In genomic region chr4:69493515-69493914, GRCh38 we compare ENCODE assay signal across 33 cellular contexts. TPM values are rescaled to one million over a fixed set of nuclear protein-coding genes. Genes with fewer than 3 reads are reported as not detected.
"Had no signal": no experiment of that assay in that cellular context is flagged by ENCODE, and none has a peak within 500 bp of the region (broad histone marks: within the 10 kb centered on the region; RNA-seq: fewer than 3 reads in every experiment).

No MANE protein-coding gene starts in this region.

- H3K4me1 ChIP-seq: esophagus muscularis mucosa, foreskin keratinocyte, gastrocnemius medialis, heart right ventricle had no signal

- H3K9me3 Mint-ChIP-seq: activated CD4-positive, alpha-beta memory T cell treated with anti-CD3 and anti-CD28 coated beads for 36 hours; activated CD4-positive, alpha-beta T cell treated with anti-CD3 and anti-CD28 coated beads, Interleukin-2, amount 10 ng/mL, durations not matched to agents 24 days and 14 days; activated naive CD4-positive, alpha-beta T cell treated with anti-CD3 and anti-CD28 coated beads for 36 hours; activated naive CD4-positive, alpha-beta T cell treated with anti-CD3 and anti-CD28 coated beads, Interleukin-2, amount 50 U/mL, for 24 hours; activated naive CD8-positive, alpha-beta T cell treated with anti-CD3 and anti-CD28 coated beads for 36 hours; activated T-helper 1 cell treated with anti-CD3 and anti-CD28 coated beads, Interleukin-12 subunit alpha, Interleukin-12 subunit beta, Interleukin-2, Interleukin-4 antibody, amounts not matched to agents 30 ng/mL and 10 ng/mL and 1 ng/mL, durations not matched to agents 14 hours and 24 hours and 36 hours; activated T-helper 2 cell treated with anti-CD3 and anti-CD28 coated beads, Interferon-gamma antibody, Interleukin-2, Interleukin-4, amounts not matched to agents 10 μg/mL and 5 μg/mL and 100 μg/mL, durations not matched to agents 14 hours and 24 hours and 36 hours had no signal

- H3K4me1 Mint-ChIP-seq: activated CD4-positive, alpha-beta T cell treated with anti-CD3 and anti-CD28 coated beads for 36 hours; activated CD4-positive, alpha-beta T cell treated with anti-CD3 and anti-CD28 coated beads, Interleukin-2, amount 10 ng/mL, durations not matched to agents 24 days and 14 days; activated CD8-positive, alpha-beta memory T cell treated with anti-CD3 and anti-CD28 coated beads, Interleukin-2, amount 10 ng/mL, durations not matched to agents 7 days and 5 days; activated naive CD4-positive, alpha-beta T cell treated with anti-CD3 and anti-CD28 coated beads, Interleukin-2, amount 50 U/mL, for 24 hours; activated naive CD8-positive, alpha-beta T cell treated with anti-CD3 and anti-CD28 coated beads for 36 hours had no signal

- H3K27ac ChIP-seq: brain microvascular endothelial cell, esophagus muscularis mucosa, foreskin keratinocyte, gastrocnemius medialis, heart right ventricle had no signal

- DNase-seq: activated CD4-positive, alpha-beta memory T cell treated with anti-CD3 and anti-CD28 coated beads for 36 hours; activated CD4-positive, alpha-beta T cell treated with anti-CD3 and anti-CD28 coated beads for 36 hours; activated CD4-positive, alpha-beta T cell treated with anti-CD3 and anti-CD28 coated beads, Interleukin-2, amount 10 ng/mL, durations not matched to agents 24 days and 14 days; activated CD4-positive, CD25-positive, alpha-beta regulatory T cell; activated CD4-positive, CD25-positive, alpha-beta regulatory T cell treated with anti-CD3 and anti-CD28 coated beads, Interleukin-2, amount 50 U/mL, for 72 hours; activated CD8-positive, alpha-beta memory T cell treated with anti-CD3 and anti-CD28 coated beads, Interleukin-2, amount 10 ng/mL, durations not matched to agents 7 days and 5 days; activated CD8-positive, alpha-beta memory T cell treated with anti-CD3 and anti-CD28 coated beads, Interleukin-2, amount 50 U/mL, for 4 hours; activated CD8-positive, alpha-beta T cell treated with anti-CD3 and anti-CD28 coated beads, Interleukin-2, amount 10 ng/mL, durations not matched to agents 7 days and 5 days; activated effector memory CD4-positive, alpha-beta T cell treated with anti-CD3 and anti-CD28 coated beads, Interleukin-2, amount 50 U/mL, for 16 hours; activated naive CD4-positive, alpha-beta T cell treated with anti-CD3 and anti-CD28 coated beads for 36 hours; activated naive CD8-positive, alpha-beta T cell treated with anti-CD3 and anti-CD28 coated beads for 36 hours; activated T-cell treated with anti-CD3 and anti-CD28 coated beads, Interleukin-2, amount 50 U/mL, for 1 hour; activated T-cell treated with anti-CD3 and anti-CD28 coated beads, Interleukin-2, amount 50 U/mL, for 48 hours; brain microvascular endothelial cell; cortex of kidney; dermis blood vessel endothelial cell; effector CD4-positive, alpha-beta T cell; effector memory CD8-positive, alpha-beta T cell; erythroblast; foreskin keratinocyte; gastrocnemius medialis; glutamatergic neuron; heart right ventricle; T-helper 2 cell had no signal

- H3K4me3 ChIP-seq: esophagus muscularis mucosa, gastrocnemius medialis, heart right ventricle had no signal

- H3K4me3 Mint-ChIP-seq: activated CD4-positive, alpha-beta memory T cell treated with anti-CD3 and anti-CD28 coated beads for 36 hours; activated CD4-positive, alpha-beta T cell treated with anti-CD3 and anti-CD28 coated beads for 36 hours; activated CD4-positive, alpha-beta T cell treated with anti-CD3 and anti-CD28 coated beads, Interleukin-2, amount 10 ng/mL, durations not matched to agents 24 days and 14 days; activated CD8-positive, alpha-beta memory T cell treated with anti-CD3 and anti-CD28 coated beads, Interleukin-2, amount 10 ng/mL, durations not matched to agents 7 days and 5 days; activated CD8-positive, alpha-beta T cell treated with anti-CD3 and anti-CD28 coated beads, Interleukin-2, amount 10 ng/mL, durations not matched to agents 7 days and 5 days; activated naive CD4-positive, alpha-beta T cell treated with anti-CD3 and anti-CD28 coated beads for 36 hours; activated naive CD4-positive, alpha-beta T cell treated with anti-CD3 and anti-CD28 coated beads, Interleukin-2, amount 50 U/mL, for 24 hours; activated naive CD8-positive, alpha-beta T cell treated with anti-CD3 and anti-CD28 coated beads for 36 hours; activated T-helper 1 cell treated with anti-CD3 and anti-CD28 coated beads, Interleukin-12 subunit alpha, Interleukin-12 subunit beta, Interleukin-2, Interleukin-4 antibody, amounts not matched to agents 30 ng/mL and 10 ng/mL and 1 ng/mL, durations not matched to agents 14 hours and 24 hours and 36 hours; effector memory CD8-positive, alpha-beta T cell had no signal

- ATAC-seq: activated CD4-positive, alpha-beta T cell treated with anti-CD3 and anti-CD28 coated beads for 36 hours; activated CD8-positive, alpha-beta memory T cell treated with anti-CD3 and anti-CD28 coated beads, Interleukin-2, amount 10 ng/mL, durations not matched to agents 7 days and 5 days; activated CD8-positive, alpha-beta T cell treated with anti-CD3 and anti-CD28 coated beads, Interleukin-2, amount 10 ng/mL, durations not matched to agents 7 days and 5 days; effector memory CD8-positive, alpha-beta T cell; foreskin keratinocyte; gastrocnemius medialis; heart right ventricle had no signal

- H3K36me3 ChIP-seq: brain microvascular endothelial cell, esophagus muscularis mucosa, gastrocnemius medialis, heart right ventricle had no signal

- H3K36me3 Mint-ChIP-seq: activated CD4-positive, alpha-beta memory T cell treated with anti-CD3 and anti-CD28 coated beads for 36 hours; activated CD8-positive, alpha-beta memory T cell treated with anti-CD3 and anti-CD28 coated beads, Interleukin-2, amount 10 ng/mL, durations not matched to agents 7 days and 5 days; activated naive CD4-positive, alpha-beta T cell treated with anti-CD3 and anti-CD28 coated beads, Interleukin-2, amount 50 U/mL, for 24 hours; activated naive CD8-positive, alpha-beta T cell treated with anti-CD3 and anti-CD28 coated beads for 36 hours had no signal

- H3K27me3 ChIP-seq: brain microvascular endothelial cell, esophagus muscularis mucosa, foreskin keratinocyte, gastrocnemius medialis, heart right ventricle had no signal

- H3K27ac Mint-ChIP-seq: activated CD4-positive, alpha-beta memory T cell treated with anti-CD3 and anti-CD28 coated beads for 36 hours; activated CD4-positive, alpha-beta T cell treated with anti-CD3 and anti-CD28 coated beads for 36 hours; activated CD4-positive, alpha-beta T cell treated with anti-CD3 and anti-CD28 coated beads, Interleukin-2, amount 10 ng/mL, durations not matched to agents 24 days and 14 days; activated CD8-positive, alpha-beta memory T cell treated with anti-CD3 and anti-CD28 coated beads, Interleukin-2, amount 10 ng/mL, durations not matched to agents 7 days and 5 days; activated CD8-positive, alpha-beta T cell treated with anti-CD3 and anti-CD28 coated beads, Interleukin-2, amount 10 ng/mL, durations not matched to agents 7 days and 5 days; activated naive CD4-positive, alpha-beta T cell treated with anti-CD3 and anti-CD28 coated beads for 36 hours; activated naive CD4-positive, alpha-beta T cell treated with anti-CD3 and anti-CD28 coated beads, Interleukin-2, amount 50 U/mL, for 24 hours; activated naive CD8-positive, alpha-beta T cell treated with anti-CD3 and anti-CD28 coated beads for 36 hours; activated T-helper 1 cell treated with anti-CD3 and anti-CD28 coated beads, Interleukin-12 subunit alpha, Interleukin-12 subunit beta, Interleukin-2, Interleukin-4 antibody, amounts not matched to agents 30 ng/mL and 10 ng/mL and 1 ng/mL, durations not matched to agents 14 hours and 24 hours and 36 hours; activated T-helper 2 cell treated with anti-CD3 and anti-CD28 coated beads, Interferon-gamma antibody, Interleukin-2, Interleukin-4, amounts not matched to agents 10 μg/mL and 5 μg/mL and 100 μg/mL, durations not matched to agents 14 hours and 24 hours and 36 hours; effector memory CD8-positive, alpha-beta T cell had no signal

- H3K27me3 Mint-ChIP-seq: activated CD4-positive, alpha-beta memory T cell treated with anti-CD3 and anti-CD28 coated beads for 36 hours; activated CD4-positive, alpha-beta T cell treated with anti-CD3 and anti-CD28 coated beads for 36 hours; activated CD4-positive, alpha-beta T cell treated with anti-CD3 and anti-CD28 coated beads, Interleukin-2, amount 10 ng/mL, durations not matched to agents 24 days and 14 days; activated CD8-positive, alpha-beta memory T cell treated with anti-CD3 and anti-CD28 coated beads, Interleukin-2, amount 10 ng/mL, durations not matched to agents 7 days and 5 days; activated naive CD8-positive, alpha-beta T cell treated with anti-CD3 and anti-CD28 coated beads for 36 hours; effector memory CD8-positive, alpha-beta T cell had no signal

- H3K9me3 ChIP-seq: esophagus muscularis mucosa, gastrocnemius medialis, heart right ventricle had no signal

RNA-seq across cellular contexts. Expression of gene UGT2B4, which starts 2.2 kb away (rescaled TPM):
- total RNA-seq: activated CD4-positive, alpha-beta memory T cell treated with anti-CD3 and anti-CD28 coated beads for 36 hours; activated CD4-positive, alpha-beta T cell treated with anti-CD3 and anti-CD28 coated beads for 36 hours; activated CD4-positive, alpha-beta T cell treated with anti-CD3 and anti-CD28 coated beads, Interleukin-2, amount 10 ng/mL, durations not matched to agents 24 days and 14 days; activated CD8-positive, alpha-beta memory T cell treated with anti-CD3 and anti-CD28 coated beads for 36 hours; activated CD8-positive, alpha-beta memory T cell treated with anti-CD3 and anti-CD28 coated beads, Interleukin-2, amount 10 ng/mL, durations not matched to agents 7 days and 5 days; activated CD8-positive, alpha-beta T cell treated with anti-CD3 and anti-CD28 coated beads, Interleukin-2, amount 10 ng/mL, durations not matched to agents 7 days and 5 days; activated naive CD4-positive, alpha-beta T cell treated with anti-CD3 and anti-CD28 coated beads for 36 hours; activated naive CD8-positive, alpha-beta T cell treated with anti-CD3 and anti-CD28 coated beads for 36 hours; activated T-helper 1 cell treated with anti-CD3 and anti-CD28 coated beads, Interleukin-12 subunit alpha, Interleukin-12 subunit beta, Interleukin-2, Interleukin-4 antibody, amounts not matched to agents 30 ng/mL and 10 ng/mL and 1 ng/mL, durations not matched to agents 14 hours and 24 hours and 36 hours; activated T-helper 2 cell treated with anti-CD3 and anti-CD28 coated beads, Interferon-gamma antibody, Interleukin-2, Interleukin-4, amounts not matched to agents 10 μg/mL and 5 μg/mL and 100 μg/mL, durations not matched to agents 14 hours and 24 hours and 36 hours; bronchial epithelial cell; cardiac septum; chondrocyte; dermis blood vessel endothelial cell; esophagus muscularis mucosa; foreskin keratinocyte; T-helper 1 cell treated with Interleukin-12 subunit alpha and Interleukin-12 subunit beta and Interleukin-4 antibody, amounts not matched to agents 30 ng/mL and 1 ng/mL, for 36 hours had no signal
- polyA plus RNA-seq: foreskin keratinocyte had no signal
